8 cellular contexts compared by ENCODE assay signal in genomic region chr12:102964872-102965271, GRCh38. TPM values are rescaled to one million over a fixed set of nuclear protein-coding genes. Genes with fewer than 3 reads are reported as not detected.
A peak's percentile ranks its signal among the peaks of the same experiment; 100 is the strongest.
DNase-seq lines count a peak whose midpoint lies in the region; ATAC-seq and TF ChIP-seq lines count a peak whose summit lies in the region.

No MANE protein-coding gene starts in this region.

- H4K8ac ChIP-seq in mesenchymal stem cell (ENCODE audit: low read length): no peak overlapping the region

- H2AFZ ChIP-seq in GM23338 (peak overlapping the region; percentile 80), mesenchymal stem cell (ENCODE audit: low read depth, low read length) (no peak overlapping the region)

- peaks cover 0 to 18% of the 10 kb centered on the region in 2 donors for H3K9me3 ChIP-seq in right atrium auricular region
- peaks cover 15% of the 10 kb centered on the region for H3K9me3 ChIP-seq in mesenchymal stem cell (ENCODE audit: control insufficient read depth, low read length)

- H3K9ac ChIP-seq in mesenchymal stem cell (ENCODE audit: low read length): no peak overlapping the region

- peaks cover 50% of the 10 kb centered on the region for H3K4me1 ChIP-seq in GM23338 (ENCODE audit: insufficient read depth)
- peaks cover 0 to 9% of the 10 kb centered on the region in 2 donors for H3K4me1 ChIP-seq in right atrium auricular region
- H3K4me1 ChIP-seq in mesenchymal stem cell (ENCODE audit: control insufficient read depth, insufficient read depth, low read depth, low read length): peaks cover 5% of the 10 kb centered on the region

- WGBS in mesenchymal stem cell: 2% methylated on average over 21 of the region's 21 CpGs

- DNase-seq in Calu3 (peak; percentile 36), GM23338 (ENCODE audit: low spot score) (peak; percentile 80), SHP77 treated with DMSO at 0.1 percent for 48 hours (lab: John Stamatoyannopoulos, UW) (peak; percentile 38), right atrium auricular region (ENCODE audit: low spot score) (no peak), mesenchymal stem cell (no peak), OCI-M2 (lab: John Stamatoyannopoulos, UW; ENCODE audit: unreplicated experiment) (no peak)
- DNase-seq in natural killer cell treated with Interleukin-12 subunit alpha and Interleukin-12 subunit beta and Interleukin-15 and Interleukin-18, amount 100 ng/mL, for 72 hours (ENCODE audit: low spot score): no peak

- no peak overlapping the region for H3K4ac ChIP-seq in mesenchymal stem cell (ENCODE audit: low read depth in 1 of 2, low read length in 2 of 2)

- H3K4me3 ChIP-seq in GM23338 (peak overlapping the region; percentile 51), right atrium auricular region (no peak overlapping the region), mesenchymal stem cell (ENCODE audit: insufficient read depth in 1 of 2, low read depth in 1 of 2, low read length in 2 of 2) (no peak overlapping the region)

- H3K27me3 Mint-ChIP-seq in Calu3 (ENCODE audit: unreplicated experiment): peaks cover 89% of the 10 kb centered on the region
- peaks cover 92% of the 10 kb centered on the region for H3K27me3 Mint-ChIP-seq in GM23338 (ENCODE audit: insufficient read depth, low read depth, poor library complexity)
- H3K27me3 Mint-ChIP-seq in natural killer cell treated with Interleukin-12 subunit alpha and Interleukin-12 subunit beta and Interleukin-15 and Interleukin-18, amount 100 ng/mL, for 72 hours: peaks cover 42 to 76% of the 10 kb centered on the region in 2 donors

- H2BK12ac ChIP-seq in mesenchymal stem cell (ENCODE audit: low read length in 2 of 2): no peak overlapping the region

- H3K4me2 ChIP-seq in GM23338 (peak overlapping the region; percentile 79), mesenchymal stem cell (ENCODE audit: low read length, poor library complexity, severe bottlenecking) (no peak overlapping the region)

- no peak overlapping the region for H3K18ac ChIP-seq in mesenchymal stem cell (ENCODE audit: low read depth in 1 of 2, low read length in 2 of 2)

- H3K9me2 ChIP-seq in GM23338 (ENCODE audit: insufficient read depth): no peaks in the 10 kb centered on the region

- H3K36me3 ChIP-seq in GM23338 (ENCODE audit: insufficient read depth) (no peaks in the 10 kb centered on the region), right atrium auricular region (no peaks in the 10 kb centered on the region), mesenchymal stem cell (ENCODE audit: control insufficient read depth in 1 of 2, insufficient read depth in 2 of 2, low read depth in 1 of 2, low read length in 2 of 2) (no peaks in the 10 kb centered on the region)

- H3K23ac ChIP-seq in mesenchymal stem cell (ENCODE audit: low read length in 2 of 2): no peak overlapping the region

- no peak overlapping the region for H2AK5ac ChIP-seq in mesenchymal stem cell (ENCODE audit: low read length, severe bottlenecking)

- H3K4me3 Mint-ChIP-seq in Calu3 (ENCODE audit: low read depth, unreplicated experiment) (no peak overlapping the region), GM23338 (peak overlapping the region; percentile 71)
- no peak overlapping the region for H3K4me3 Mint-ChIP-seq in natural killer cell treated with Interleukin-12 subunit alpha and Interleukin-12 subunit beta and Interleukin-15 and Interleukin-18, amount 100 ng/mL, for 72 hours

- ATAC-seq in GM23338: peak; percentile 51
- no peak for ATAC-seq in natural killer cell treated with Interleukin-12 subunit alpha and Interleukin-12 subunit beta and Interleukin-15 and Interleukin-18, amount 100 ng/mL, for 72 hours

- H2BK15ac ChIP-seq in mesenchymal stem cell (ENCODE audit: low read depth, poor library complexity, severe bottlenecking): no peak overlapping the region

- no peaks in the 10 kb centered on the region for H3K79me1 ChIP-seq in mesenchymal stem cell (replicated peaks; ENCODE audit: low read length, poor library complexity, severe bottlenecking)

- peaks cover 3% of the 10 kb centered on the region for H3K9me3 Mint-ChIP-seq in Calu3 (ENCODE audit: low read depth, unreplicated experiment)
- H3K9me3 Mint-ChIP-seq in GM23338: peaks cover 22% of the 10 kb centered on the region
- peaks cover 4% of the 10 kb centered on the region for H3K9me3 Mint-ChIP-seq in natural killer cell treated with Interleukin-12 subunit alpha and Interleukin-12 subunit beta and Interleukin-15 and Interleukin-18, amount 100 ng/mL, for 72 hours

- TF ChIP-seq CTCF in Calu3 (IDR thresholded peaks at IDR 0.05; ENCODE audit: unreplicated experiment): no peak
- TF ChIP-seq CTCF in GM23338 (conservative IDR thresholded peaks at IDR 0.05; ENCODE audit: low read depth in 2 of 2): no peak
- TF ChIP-seq CTCF in right atrium auricular region (IDR thresholded peaks at IDR 0.05): no peak

- H3F3A ChIP-seq in GM23338 (replicated peaks; ENCODE audit: low read depth): peaks cover 19% of the 10 kb centered on the region

- no peak overlapping the region for H4K91ac ChIP-seq in mesenchymal stem cell (ENCODE audit: low read length)

- H3K27ac ChIP-seq in GM23338 (ENCODE audit: low read depth) (no peak overlapping the region), layer of hippocampus (ENCODE audit: low read depth, low read length) (peak overlapping the region; percentile 55), right atrium auricular region (no peak overlapping the region), mesenchymal stem cell (ENCODE audit: low read length, poor library complexity, severe bottlenecking) (no peak overlapping the region)

- H3K27me3 ChIP-seq in GM23338 (ENCODE audit: insufficient read depth) (peaks cover 100% of the 10 kb centered on the region), layer of hippocampus (ENCODE audit: control insufficient read depth, insufficient read depth, low read length) (peaks cover 5% of the 10 kb centered on the region), right atrium auricular region (peaks cover 7 to 17% of the 10 kb centered on the region in 2 donors), mesenchymal stem cell (ENCODE audit: control insufficient read depth in 1 of 2, insufficient read depth in 1 of 2, low read length in 2 of 2) (peaks cover 71 to 89% of the 10 kb centered on the region in 2 experiments)

- H3K36me3 Mint-ChIP-seq in Calu3 (ENCODE audit: insufficient read depth, unreplicated experiment) (no peaks in the 10 kb centered on the region), GM23338 (ENCODE audit: low read depth) (peaks cover 7% of the 10 kb centered on the region)
- peaks cover 5% of the 10 kb centered on the region for H3K36me3 Mint-ChIP-seq in natural killer cell treated with Interleukin-12 subunit alpha and Interleukin-12 subunit beta and Interleukin-15 and Interleukin-18, amount 100 ng/mL, for 72 hours

- H4K20me1 ChIP-seq in GM23338 (replicated peaks; ENCODE audit: insufficient read depth): peaks cover 18% of the 10 kb centered on the region

- H2BK5ac ChIP-seq in mesenchymal stem cell (ENCODE audit: low read depth, low read length, poor library complexity, severe bottlenecking): no peak overlapping the region

- intact Hi-C loops in Calu3 (cut with micrococcal nuclease; ENCODE audit: unreplicated experiment): no loop called here

- no peak overlapping the region for H3K14ac ChIP-seq in mesenchymal stem cell (ENCODE audit: low read length in 2 of 2)

- no peak overlapping the region for H2BK120ac ChIP-seq in mesenchymal stem cell (ENCODE audit: low read depth, low read length)

- CTCF ChIA-PET in Calu3 (lab: Charles Lee): no interaction called here

- H3K27ac Mint-ChIP-seq in Calu3 (ENCODE audit: unreplicated experiment) (no peak overlapping the region), GM23338 (no peak overlapping the region)
- no peak overlapping the region for H3K27ac Mint-ChIP-seq in natural killer cell treated with Interleukin-12 subunit alpha and Interleukin-12 subunit beta and Interleukin-15 and Interleukin-18, amount 100 ng/mL, for 72 hours

- no TSS peak for BruUV-seq in Calu3 (replicated peaks; lab: Mats Ljungman, UMichigan)

- peaks cover 9% of the 10 kb centered on the region for H3K4me1 Mint-ChIP-seq in Calu3 (ENCODE audit: low read depth, unreplicated experiment)
- H3K4me1 Mint-ChIP-seq in GM23338: peaks cover 50% of the 10 kb centered on the region
- peaks cover 0 to 6% of the 10 kb centered on the region in 2 donors for H3K4me1 Mint-ChIP-seq in natural killer cell treated with Interleukin-12 subunit alpha and Interleukin-12 subunit beta and Interleukin-15 and Interleukin-18, amount 100 ng/mL, for 72 hours (ENCODE audit: low read depth in 2 of 2)

- H3K79me2 ChIP-seq in GM23338 (replicated peaks; ENCODE audit: insufficient read depth): no peaks in the 10 kb centered on the region

TF ChIP-seq in GM23338, 12 proteins besides CTCF, POLR2A, EP300 and RAD21 (continues in another document):
- TF ChIP-seq EZH2phosphoT487 (IDR thresholded peaks at IDR 0.05; ENCODE audit: unreplicated experiment) (no peak), JUNB (IDR thresholded peaks at IDR 0.05; ENCODE audit: unreplicated experiment) (no peak)

RNA-seq across cellular contexts. Expression of gene ASCL1, which starts 7.4 kb away (rescaled TPM):
- total RNA-seq in Calu3 (2022) (0.15 TPM in 1 of 2 replicates, not detected in the other), right atrium auricular region (not detected)
- total RNA-seq in GM23338 (2014; rRNA removed; shearing (Covaris generic)): 0.78 TPM in 1 of 2 replicates, not detected in the other
- 0.26 and 0.37 TPM in 2 replicates for polyA plus RNA-seq in GM23338 (2016; fragmentation: Nextera tagmentation; extraction: Ambion mirVana)
- not detected for total RNA-seq in natural killer cell treated with Interleukin-12 subunit alpha and Interleukin-12 subunit beta and Interleukin-15 and Interleukin-18, amount 100 ng/mL, for 72 hours
- polyA plus RNA-seq in mesenchymal stem cell (2013, experiment 1 of 2): not detected
- not detected for polyA plus RNA-seq in mesenchymal stem cell (2013, experiment 2 of 2)

RNA-seq across cellular contexts. Expression of gene PAH, which starts 47.8 kb away (rescaled TPM):
- total RNA-seq in Calu3 (2022): 31.4 and 48.9 TPM in 2 replicates
- total RNA-seq in GM23338 (2014; rRNA removed; shearing (Covaris generic)): 1.6 and 4.8 TPM in 2 replicates
- 3.7 and 5.3 TPM in 2 replicates for polyA plus RNA-seq in GM23338 (2016; fragmentation: Nextera tagmentation; extraction: Ambion mirVana)
- not detected for total RNA-seq in right atrium auricular region
- not detected for total RNA-seq in natural killer cell treated with Interleukin-12 subunit alpha and Interleukin-12 subunit beta and Interleukin-15 and Interleukin-18, amount 100 ng/mL, for 72 hours
- polyA plus RNA-seq in mesenchymal stem cell (2013, experiment 1 of 2): not detected
- not detected for polyA plus RNA-seq in mesenchymal stem cell (2013, experiment 2 of 2)

Comparison
In these comparisons a context has a peak if more than half of its experiments do, and no peak if none do; other contexts are left out.
1. DNase-seq: peak in Calu3 (single experiment), GM23338 (single experiment) and SHP77 treated with DMSO at 0.1 percent for 48 hours (single experiment); none in right atrium auricular region (single experiment), natural killer cell treated with Interleukin-12 subunit alpha and Interleukin-12 subunit beta and Interleukin-15 and Interleukin-18, amount 100 ng/mL, for 72 hours (single experiment), mesenchymal stem cell (single experiment) and OCI-M2 (single experiment).